In genomic region chr10:95288273-95288672, GRCh38 we compare ENCODE assay signal across 1 cellular context.
TF ChIP-seq lines count a peak whose summit lies in the region.

No MANE protein-coding gene starts in this region.

TF ChIP-seq in GM12878, 131 proteins besides CTCF, POLR2A, EP300 and RAD21 (continued from another document):
- TF ChIP-seq ZBTB11 (CRISPR knock-in tag; IDR thresholded peaks at IDR 0.05) (no peak), YBX1 (IDR thresholded peaks at IDR 0.05) (no peak), NFYA (IDR thresholded peaks at IDR 0.05; ENCODE audit: borderline replicate concordance, low read depth, low read length) (no peak), ZNF217 (IDR thresholded peaks at IDR 0.05) (no peak), TCF7 (IDR thresholded peaks at IDR 0.05; ENCODE audit: borderline replicate concordance) (no peak), CREB1 (IDR thresholded peaks at IDR 0.05; ENCODE audit: low read depth) (no peak), KLF5 (IDR thresholded peaks at IDR 0.05; ENCODE audit: partially characterized antibody) (no peak), HCFC1 (IDR thresholded peaks at IDR 0.05; ENCODE audit: low read length) (no peak), CREM (IDR thresholded peaks at IDR 0.05; ENCODE audit: low read depth) (no peak), SUZ12 (IDR thresholded peaks at IDR 0.05; ENCODE audit: unreplicated experiment) (no peak), TCF3 (IDR thresholded peaks at IDR 0.05; ENCODE audit: borderline replicate concordance, insufficient read depth, low read depth, low read length) (no peak), RCOR1 (conservative IDR thresholded peaks at IDR 0.05; ENCODE audit: low read depth, low read length) (no peak), IKZF1 (conservative IDR thresholded peaks at IDR 0.05) (no peak), RELB (IDR thresholded peaks at IDR 0.05; ENCODE audit: low read depth) (no peak), SUPT20H (IDR thresholded peaks at IDR 0.05; ENCODE audit: borderline replicate concordance, control insufficient read depth, low read depth, low read length) (no peak), MEF2B (IDR thresholded peaks at IDR 0.05; ENCODE audit: partially characterized antibody, poor library complexity, severe bottlenecking) (no peak)
- TF ChIP-seq, protein P1, sequence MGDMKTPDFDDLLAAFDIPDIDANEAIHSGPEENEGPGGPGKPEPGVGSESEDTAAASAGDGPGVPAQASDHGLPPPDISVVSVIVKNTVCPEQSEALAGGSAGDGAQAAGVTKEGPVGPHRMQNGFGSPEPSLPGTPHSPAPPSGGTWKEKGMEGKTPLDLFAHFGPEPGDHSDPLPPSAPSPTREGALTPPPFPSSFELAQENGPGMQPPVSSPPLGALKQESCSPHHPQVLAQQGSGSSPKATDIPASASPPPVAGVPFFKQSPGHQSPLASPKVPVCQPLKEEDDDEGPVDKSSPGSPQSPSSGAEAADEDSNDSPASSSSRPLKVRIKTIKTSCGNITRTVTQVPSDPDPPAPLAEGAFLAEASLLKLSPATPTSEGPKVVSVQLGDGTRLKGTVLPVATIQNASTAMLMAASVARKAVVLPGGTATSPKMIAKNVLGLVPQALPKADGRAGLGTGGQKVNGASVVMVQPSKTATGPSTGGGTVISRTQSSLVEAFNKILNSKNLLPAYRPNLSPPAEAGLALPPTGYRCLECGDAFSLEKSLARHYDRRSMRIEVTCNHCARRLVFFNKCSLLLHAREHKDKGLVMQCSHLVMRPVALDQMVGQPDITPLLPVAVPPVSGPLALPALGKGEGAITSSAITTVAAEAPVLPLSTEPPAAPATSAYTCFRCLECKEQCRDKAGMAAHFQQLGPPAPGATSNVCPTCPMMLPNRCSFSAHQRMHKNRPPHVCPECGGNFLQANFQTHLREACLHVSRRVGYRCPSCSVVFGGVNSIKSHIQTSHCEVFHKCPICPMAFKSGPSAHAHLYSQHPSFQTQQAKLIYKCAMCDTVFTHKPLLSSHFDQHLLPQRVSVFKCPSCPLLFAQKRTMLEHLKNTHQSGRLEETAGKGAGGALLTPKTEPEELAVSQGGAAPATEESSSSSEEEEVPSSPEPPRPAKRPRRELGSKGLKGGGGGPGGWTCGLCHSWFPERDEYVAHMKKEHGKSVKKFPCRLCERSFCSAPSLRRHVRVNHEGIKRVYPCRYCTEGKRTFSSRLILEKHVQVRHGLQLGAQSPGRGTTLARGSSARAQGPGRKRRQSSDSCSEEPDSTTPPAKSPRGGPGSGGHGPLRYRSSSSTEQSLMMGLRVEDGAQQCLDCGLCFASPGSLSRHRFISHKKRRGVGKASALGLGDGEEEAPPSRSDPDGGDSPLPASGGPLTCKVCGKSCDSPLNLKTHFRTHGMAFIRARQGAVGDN (IDR thresholded peaks at IDR 0.05) = no peak
- TF ChIP-seq, protein P2, sequence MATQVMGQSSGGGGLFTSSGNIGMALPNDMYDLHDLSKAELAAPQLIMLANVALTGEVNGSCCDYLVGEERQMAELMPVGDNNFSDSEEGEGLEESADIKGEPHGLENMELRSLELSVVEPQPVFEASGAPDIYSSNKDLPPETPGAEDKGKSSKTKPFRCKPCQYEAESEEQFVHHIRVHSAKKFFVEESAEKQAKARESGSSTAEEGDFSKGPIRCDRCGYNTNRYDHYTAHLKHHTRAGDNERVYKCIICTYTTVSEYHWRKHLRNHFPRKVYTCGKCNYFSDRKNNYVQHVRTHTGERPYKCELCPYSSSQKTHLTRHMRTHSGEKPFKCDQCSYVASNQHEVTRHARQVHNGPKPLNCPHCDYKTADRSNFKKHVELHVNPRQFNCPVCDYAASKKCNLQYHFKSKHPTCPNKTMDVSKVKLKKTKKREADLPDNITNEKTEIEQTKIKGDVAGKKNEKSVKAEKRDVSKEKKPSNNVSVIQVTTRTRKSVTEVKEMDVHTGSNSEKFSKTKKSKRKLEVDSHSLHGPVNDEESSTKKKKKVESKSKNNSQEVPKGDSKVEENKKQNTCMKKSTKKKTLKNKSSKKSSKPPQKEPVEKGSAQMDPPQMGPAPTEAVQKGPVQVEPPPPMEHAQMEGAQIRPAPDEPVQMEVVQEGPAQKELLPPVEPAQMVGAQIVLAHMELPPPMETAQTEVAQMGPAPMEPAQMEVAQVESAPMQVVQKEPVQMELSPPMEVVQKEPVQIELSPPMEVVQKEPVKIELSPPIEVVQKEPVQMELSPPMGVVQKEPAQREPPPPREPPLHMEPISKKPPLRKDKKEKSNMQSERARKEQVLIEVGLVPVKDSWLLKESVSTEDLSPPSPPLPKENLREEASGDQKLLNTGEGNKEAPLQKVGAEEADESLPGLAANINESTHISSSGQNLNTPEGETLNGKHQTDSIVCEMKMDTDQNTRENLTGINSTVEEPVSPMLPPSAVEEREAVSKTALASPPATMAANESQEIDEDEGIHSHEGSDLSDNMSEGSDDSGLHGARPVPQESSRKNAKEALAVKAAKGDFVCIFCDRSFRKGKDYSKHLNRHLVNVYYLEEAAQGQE (IDR thresholded peaks at IDR 0.05; ENCODE audit: low read depth, low read length) = no peak
